ENCODE assay signal across 1 cellular context in the genomic region with DNA sequence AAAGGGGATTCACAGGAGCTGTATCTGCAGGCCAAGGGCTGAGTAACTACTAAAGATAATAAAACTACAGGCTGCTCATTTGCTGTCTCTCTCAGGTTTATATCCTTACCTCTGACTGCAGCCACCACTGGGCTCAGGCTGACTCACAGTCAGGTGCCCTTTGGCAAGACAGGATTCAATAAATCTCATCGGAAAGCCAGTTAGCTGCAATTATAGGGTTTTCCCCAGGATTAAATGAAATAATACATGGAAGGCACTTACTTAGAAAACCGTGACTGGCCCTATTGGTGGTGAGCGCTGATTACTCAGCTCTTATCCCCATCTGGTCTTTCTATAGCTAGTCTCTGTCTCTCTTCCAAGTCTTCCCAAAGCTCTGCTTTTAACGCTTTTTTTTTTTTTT.
TF ChIP-seq lines count a peak whose summit lies in the region.

No MANE protein-coding gene starts in this region.

TF ChIP-seq in IMR-90, 13 proteins besides CTCF, POLR2A, EP300 and RAD21:
- no peak for TF ChIP-seq FOS (IDR thresholded peaks at IDR 0.05; ENCODE audit: low read depth, low read length)
- no peak for TF ChIP-seq CEBPB (IDR thresholded peaks at IDR 0.05; ENCODE audit: low read depth, low read length)
- TF ChIP-seq CHD1 (IDR thresholded peaks at IDR 0.05; ENCODE audit: low read depth, low read length) = no peak
- TF ChIP-seq RFX5 (IDR thresholded peaks at IDR 0.05; ENCODE audit: low read depth, low read length) = no peak
- no peak for TF ChIP-seq MAFK (IDR thresholded peaks at IDR 0.05; ENCODE audit: low read depth, low read length)
- TF ChIP-seq MXI1 (IDR thresholded peaks at IDR 0.05; ENCODE audit: borderline replicate concordance, low read depth, low read length) = no peak
- TF ChIP-seq, protein P1, sequence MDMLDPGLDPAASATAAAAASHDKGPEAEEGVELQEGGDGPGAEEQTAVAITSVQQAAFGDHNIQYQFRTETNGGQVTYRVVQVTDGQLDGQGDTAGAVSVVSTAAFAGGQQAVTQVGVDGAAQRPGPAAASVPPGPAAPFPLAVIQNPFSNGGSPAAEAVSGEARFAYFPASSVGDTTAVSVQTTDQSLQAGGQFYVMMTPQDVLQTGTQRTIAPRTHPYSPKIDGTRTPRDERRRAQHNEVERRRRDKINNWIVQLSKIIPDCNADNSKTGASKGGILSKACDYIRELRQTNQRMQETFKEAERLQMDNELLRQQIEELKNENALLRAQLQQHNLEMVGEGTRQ (IDR thresholded peaks at IDR 0.05; ENCODE audit: low read depth, low read length) = no peak
- no peak for TF ChIP-seq NFE2L2 (IDR thresholded peaks at IDR 0.05; ENCODE audit: low read depth, low read length)
- TF ChIP-seq SMC3 (IDR thresholded peaks at IDR 0.05; ENCODE audit: low read depth, low read length) = no peak
- no peak for TF ChIP-seq RCOR1 (IDR thresholded peaks at IDR 0.05; ENCODE audit: insufficient replicate concordance, low read length)
